ENCODE assay signal across 8 cellular contexts in genomic region chr19:45451181-45451849, GRCh38. TPM values are rescaled to one million over a fixed set of nuclear protein-coding genes. Genes with fewer than 3 reads are reported as not detected.
DNase-seq lines count a peak whose midpoint lies in the region; ATAC-seq, FAIRE-seq and TF ChIP-seq lines count a peak whose summit lies in the region.

No MANE protein-coding gene starts in this region.

- H3K27ac ChIP-seq in RWPE2 (ENCODE audit: poor library complexity, severe bottlenecking): peak overlapping the region; percentile 90

- no peak for FAIRE-seq in bronchial epithelial cell (lab: Jason Lieb, UNC)

- ATAC-seq in GM19467 (IDR thresholded peaks at IDR 0.05; ENCODE audit: unreplicated experiment) (peak; percentile 14), RWPE2 (ENCODE audit: low read depth) (no peak), left colon (no peak)
- ATAC-seq in stimulated activated naive CD8-positive, alpha-beta T cell treated with anti-CD3 and anti-CD28 coated beads, Interleukin-15, Interleukin-2, amounts not matched to agents 100 U/mL and 50 U/mL, for 24 hours: peak; percentile 24

- TF ChIP-seq CTCF in RWPE2 (IDR thresholded peaks at IDR 0.05; ENCODE audit: poor library complexity, severe bottlenecking): no peak
- no peak for TF ChIP-seq CTCF in bronchial epithelial cell (IDR thresholded peaks at IDR 0.05; ENCODE audit: insufficient read depth, low read length, severe bottlenecking)

- DNase-seq in AG08396 (ENCODE audit: low spot score) (peak; percentile 62), RWPE2 (ENCODE audit: low spot score) (no peak), bronchial epithelial cell (ENCODE audit: low read depth) (peak; percentile 85), left colon (peak; percentile 54 to 57), NCI-H2107 (lab: John Stamatoyannopoulos, UW) (no peak), OCI-M2 (lab: John Stamatoyannopoulos, UW; ENCODE audit: unreplicated experiment) (no peak)
- DNase-seq in stimulated activated naive CD8-positive, alpha-beta T cell treated with anti-CD3 and anti-CD28 coated beads, Interleukin-15, Interleukin-2, amounts not matched to agents 100 U/mL and 50 U/mL, for 24 hours: peak; percentile 52

- H3K4me3 ChIP-seq in RWPE2 (ENCODE audit: severe bottlenecking) (peak overlapping the region; percentile 45), bronchial epithelial cell (ENCODE audit: low read depth, low read length) (peak overlapping the region; percentile 58)

- peaks cover 52% of the 10 kb centered on the region for H3K4me1 ChIP-seq in RWPE2 (ENCODE audit: insufficient read depth, poor library complexity, severe bottlenecking)

- intact Hi-C loops in left colon (cut with DNase I, micrococcal nuclease): no loop called here

- no peaks in the 10 kb centered on the region for H3K9me3 ChIP-seq in RWPE2 (ENCODE audit: severe bottlenecking)

- H3K36me3 ChIP-seq in RWPE2 (ENCODE audit: low read depth) (no peaks in the 10 kb centered on the region), bronchial epithelial cell (ENCODE audit: control insufficient read depth, insufficient read depth, low read length) (no peaks in the 10 kb centered on the region)

- H3K27me3 ChIP-seq in RWPE2 (ENCODE audit: insufficient read depth, poor library complexity, severe bottlenecking) (no peaks in the 10 kb centered on the region), bronchial epithelial cell (ENCODE audit: control insufficient read depth, insufficient read depth, low read length) (no peaks in the 10 kb centered on the region)

RNA-seq across cellular contexts. Expression of gene FOSB, which starts 16.5 kb away (rescaled TPM):
- total RNA-seq in bronchial epithelial cell: 3.6 and 4.2 TPM in 2 replicates
- 10 to 100 TPM in 1 of 2 donors, 1 to 10 TPM in 1; 4.4 to 46.0 TPM for total RNA-seq in left colon

RNA-seq across cellular contexts. Expression of gene ERCC1, which starts 27.6 kb away (rescaled TPM):
- 65.0 and 78.5 TPM in 2 replicates for total RNA-seq in bronchial epithelial cell
- 10 to 100 TPM; 37.1 to 43.6 TPM for total RNA-seq in left colon

RNA-seq across cellular contexts. Expression of gene POLR1G, which starts 44.9 kb away (rescaled TPM):
- total RNA-seq in bronchial epithelial cell (8.8 and 16.8 TPM in 2 replicates), left colon (1 to 10 TPM; 3.0 to 3.2 TPM)

RNA-seq across cellular contexts. Expression of gene RTN2, which starts 45.5 kb away (rescaled TPM):
- total RNA-seq in bronchial epithelial cell (2.1 and 2.9 TPM in 2 replicates), left colon (1 to 10 TPM; 3.4 to 6.1 TPM)

RNA-seq across cellular contexts. Expression of gene PPP1R13L, which starts 46.4 kb away (rescaled TPM):
- total RNA-seq in bronchial epithelial cell (16.6 and 31.2 TPM in 2 replicates), left colon (10 to 100 TPM; 34.1 to 35.0 TPM)

Comparison
In these comparisons a context has a peak if more than half of its experiments do, and no peak if none do; other contexts are left out.
1. DNase-seq: peak in AG08396 (single experiment), bronchial epithelial cell (single experiment), left colon (2 of 2) and stimulated activated naive CD8-positive, alpha-beta T cell treated with anti-CD3 and anti-CD28 coated beads, Interleukin-15, Interleukin-2, amounts not matched to agents 100 U/mL and 50 U/mL, for 24 hours (single experiment); none in RWPE2 (single experiment), NCI-H2107 (single experiment) and OCI-M2 (single experiment).
2. ATAC-seq: peak in GM19467 (single experiment) and stimulated activated naive CD8-positive, alpha-beta T cell treated with anti-CD3 and anti-CD28 coated beads, Interleukin-15, Interleukin-2, amounts not matched to agents 100 U/mL and 50 U/mL, for 24 hours (single experiment); none in RWPE2 (single experiment) and left colon (single experiment).